In genomic region chr18:62625019-62625418, GRCh38 we compare ENCODE assay signal across 18 cellular contexts.
A peak's percentile ranks its signal among the peaks of the same experiment; 100 is the strongest.
DNase-seq lines count a peak whose midpoint lies in the region; ATAC-seq and TF ChIP-seq lines count a peak whose summit lies in the region.
"Had no signal": no experiment of that assay in that cellular context is flagged by ENCODE, and none has a peak within 500 bp of the region (broad histone marks: within the 10 kb centered on the region; RNA-seq: fewer than 3 reads in every experiment).

No MANE protein-coding gene starts in this region.

- DNase-seq in AG08395 (ENCODE audit: low spot score) (peak; percentile 53), M059J (ENCODE audit: low read depth) (peak; percentile 20), heart left ventricle (peak in 4 of 5 donors; percentile 32 to 55 (median 49)), gastrocnemius medialis (no peak), WERI-Rb-1 (no peak), SW480 (ENCODE audit: low spot score) (no peak)
- DNase-seq in activated CD4-positive, alpha-beta T cell treated with anti-CD3 and anti-CD28 coated beads for 36 hours, result no peak
- DNase-seq in activated CD4-positive, alpha-beta T cell treated with anti-CD3 and anti-CD28 coated beads, Interleukin-2, amount 10 ng/mL, durations not matched to agents 24 days and 14 days, result no peak
- DNase-seq: activated CD4-positive, alpha-beta T cell treated with anti-CD3 and anti-CD28 coated beads, Interleukin-2, amount 10 ng/mL, durations not matched to agents 7 days and 5 days; activated naive CD4-positive, alpha-beta T cell treated with anti-CD3 and anti-CD28 coated beads for 36 hours; activated T-cell treated with anti-CD3 and anti-CD28 coated beads for 4 hours; cortex of kidney; esophagus squamous epithelium; NCI-H2081; NCI-H526; stimulated activated naive B cell treated with anti-CD40 and anti-IgM and Interleukin-4, amounts not matched to agents 10 μg/mL and 1 μg/mL and 100 μg/mL, for 72 hours had no signal

- intact Hi-C loops in heart left ventricle (cut with DNase I) (loop anchor here in 1 of 10 donors (10.0 kb wide), 1 partner anchor 90 kb away; the partner anchor contains the start of gene PHLPP1), gastrocnemius medialis (cut with DNase I; ENCODE audit: low total_unique reads) (no loop called here)
- intact Hi-C loops in activated CD4-positive, alpha-beta T cell treated with anti-CD3 and anti-CD28 coated beads for 36 hours (cut with DNase I, micrococcal nuclease), result no loop called here
- intact Hi-C loops in activated CD4-positive, alpha-beta T cell treated with anti-CD3 and anti-CD28 coated beads, Interleukin-2, amount 10 ng/mL, durations not matched to agents 24 days and 14 days (cut with micrococcal nuclease), result no loop called here

- H3K4me3 ChIP-seq in heart left ventricle, result no peak overlapping the region
- H3K4me3 ChIP-seq in gastrocnemius medialis, result no peak overlapping the region
- H3K4me3 ChIP-seq in WERI-Rb-1 (ENCODE audit: low read depth, low read length), result no peak overlapping the region
- H3K4me3 ChIP-seq: esophagus squamous epithelium had no signal

- TF ChIP-seq POLR2A in heart left ventricle (IDR thresholded peaks at IDR 0.05) (no peak), gastrocnemius medialis (IDR thresholded peaks at IDR 0.05) (no peak)

- no peaks in the 10 kb centered on the region for H3K27me3 ChIP-seq in heart left ventricle
- no peaks in the 10 kb centered on the region for H3K27me3 ChIP-seq in gastrocnemius medialis
- no peaks in the 10 kb centered on the region for H3K27me3 ChIP-seq in WERI-Rb-1 (ENCODE audit: insufficient read depth, low read depth, severe bottlenecking)
- H3K27me3 ChIP-seq: esophagus squamous epithelium had no signal

- H3K9me3 ChIP-seq in heart left ventricle, result peaks cover 0 to 5% (median 0%) of the 10 kb centered on the region in 12 donors
- no peaks in the 10 kb centered on the region for H3K9me3 ChIP-seq in gastrocnemius medialis
- H3K9me3 ChIP-seq in WERI-Rb-1 (ENCODE audit: severe bottlenecking), result no peaks in the 10 kb centered on the region
- H3K9me3 ChIP-seq: esophagus squamous epithelium had no signal

- no peaks in the 10 kb centered on the region for H3K36me3 ChIP-seq in heart left ventricle
- H3K36me3 ChIP-seq in gastrocnemius medialis, result no peaks in the 10 kb centered on the region
- H3K36me3 ChIP-seq in WERI-Rb-1, result no peaks in the 10 kb centered on the region
- H3K36me3 ChIP-seq: esophagus squamous epithelium had no signal

- no peak overlapping the region for H3K27ac Mint-ChIP-seq in activated CD4-positive, alpha-beta T cell treated with anti-CD3 and anti-CD28 coated beads for 36 hours
- no peak overlapping the region for H3K27ac Mint-ChIP-seq in activated CD4-positive, alpha-beta T cell treated with anti-CD3 and anti-CD28 coated beads, Interleukin-2, amount 10 ng/mL, durations not matched to agents 24 days and 14 days
- H3K27ac Mint-ChIP-seq: activated CD4-positive, alpha-beta T cell treated with anti-CD3 and anti-CD28 coated beads, Interleukin-2, amount 10 ng/mL, durations not matched to agents 7 days and 5 days; activated naive CD4-positive, alpha-beta T cell treated with anti-CD3 and anti-CD28 coated beads for 36 hours; stimulated activated naive B cell treated with anti-CD40 and anti-IgM and Interleukin-4, amounts not matched to agents 10 μg/mL and 1 μg/mL and 100 μg/mL, for 72 hours had no signal

- ATAC-seq in heart left ventricle (peak; percentile 66 to 88 (median 82)), gastrocnemius medialis (peak; percentile 39 to 60)
- ATAC-seq in activated CD4-positive, alpha-beta T cell treated with anti-CD3 and anti-CD28 coated beads for 36 hours, result no peak
- ATAC-seq: HepG2; stimulated activated naive B cell treated with anti-CD40 and anti-IgM and Interleukin-4, amounts not matched to agents 10 μg/mL and 1 μg/mL and 100 μg/mL, for 72 hours had no signal

- 37 to 52% (median 40%) methylated on average over 5 of the region's 5 CpGs for WGBS in heart left ventricle, 4 donors

- in situ Hi-C loops in gastrocnemius medialis (cut with MboI; ENCODE audit: low sequenced_read_pairs in 4 of 4), result no loop called here

- H3K4me1 ChIP-seq in heart left ventricle, result peaks cover 0 to 28% (median 11%) of the 10 kb centered on the region in 12 donors
- peaks cover 0 to 4% of the 10 kb centered on the region in 2 donors for H3K4me1 ChIP-seq in gastrocnemius medialis
- H3K4me1 ChIP-seq: parathyroid adenoma had no signal

- CTCF ChIA-PET in activated CD4-positive, alpha-beta T cell treated with anti-CD3 and anti-CD28 coated beads for 36 hours (lab: Charles Lee), result interaction anchor here (1.4 kb wide), 1 partner anchor 200 kb away, joined by 5 read pairs; no protein-coding TSS in a partner anchor

- no peaks in the 10 kb centered on the region for H3K4me1 Mint-ChIP-seq in activated CD4-positive, alpha-beta T cell treated with anti-CD3 and anti-CD28 coated beads for 36 hours
- H3K4me1 Mint-ChIP-seq in activated CD4-positive, alpha-beta T cell treated with anti-CD3 and anti-CD28 coated beads, Interleukin-2, amount 10 ng/mL, durations not matched to agents 24 days and 14 days, result no peaks in the 10 kb centered on the region
- H3K4me1 Mint-ChIP-seq: activated CD4-positive, alpha-beta T cell treated with anti-CD3 and anti-CD28 coated beads, Interleukin-2, amount 10 ng/mL, durations not matched to agents 7 days and 5 days; stimulated activated naive B cell treated with anti-CD40 and anti-IgM and Interleukin-4, amounts not matched to agents 10 μg/mL and 1 μg/mL and 100 μg/mL, for 72 hours had no signal

- no peak overlapping the region for H3K4me3 Mint-ChIP-seq in activated CD4-positive, alpha-beta T cell treated with anti-CD3 and anti-CD28 coated beads for 36 hours
- H3K4me3 Mint-ChIP-seq in activated CD4-positive, alpha-beta T cell treated with anti-CD3 and anti-CD28 coated beads, Interleukin-2, amount 10 ng/mL, durations not matched to agents 24 days and 14 days, result no peak overlapping the region
- H3K4me3 Mint-ChIP-seq: activated CD4-positive, alpha-beta T cell treated with anti-CD3 and anti-CD28 coated beads, Interleukin-2, amount 10 ng/mL, durations not matched to agents 7 days and 5 days; activated naive CD4-positive, alpha-beta T cell treated with anti-CD3 and anti-CD28 coated beads for 36 hours; stimulated activated naive B cell treated with anti-CD40 and anti-IgM and Interleukin-4, amounts not matched to agents 10 μg/mL and 1 μg/mL and 100 μg/mL, for 72 hours had no signal

- H3K27ac ChIP-seq in heart left ventricle, result peak overlapping the region in 11 of 12 donors; percentile 3 to 84 (median 76)
- no peak overlapping the region for H3K27ac ChIP-seq in gastrocnemius medialis
- H3K27ac ChIP-seq in WERI-Rb-1, result no peak overlapping the region
- H3K27ac ChIP-seq: parathyroid adenoma had no signal

- H3K27me3 Mint-ChIP-seq in activated CD4-positive, alpha-beta T cell treated with anti-CD3 and anti-CD28 coated beads for 36 hours, result no peaks in the 10 kb centered on the region
- peaks cover 4% of the 10 kb centered on the region for H3K27me3 Mint-ChIP-seq in activated CD4-positive, alpha-beta T cell treated with anti-CD3 and anti-CD28 coated beads, Interleukin-2, amount 10 ng/mL, durations not matched to agents 24 days and 14 days
- H3K27me3 Mint-ChIP-seq: stimulated activated naive B cell treated with anti-CD40 and anti-IgM and Interleukin-4, amounts not matched to agents 10 μg/mL and 1 μg/mL and 100 μg/mL, for 72 hours had no signal

- POLR2A ChIA-PET in activated CD4-positive, alpha-beta T cell treated with anti-CD3 and anti-CD28 coated beads for 36 hours (lab: Charles Lee), result no interaction called here

- no peaks in the 10 kb centered on the region for H3K9me3 Mint-ChIP-seq in activated CD4-positive, alpha-beta T cell treated with anti-CD3 and anti-CD28 coated beads for 36 hours (ENCODE audit: low read depth)
- no peaks in the 10 kb centered on the region for H3K9me3 Mint-ChIP-seq in activated CD4-positive, alpha-beta T cell treated with anti-CD3 and anti-CD28 coated beads, Interleukin-2, amount 10 ng/mL, durations not matched to agents 24 days and 14 days
- H3K9me3 Mint-ChIP-seq: activated CD4-positive, alpha-beta T cell treated with anti-CD3 and anti-CD28 coated beads, Interleukin-2, amount 10 ng/mL, durations not matched to agents 7 days and 5 days; activated naive CD4-positive, alpha-beta T cell treated with anti-CD3 and anti-CD28 coated beads for 36 hours; stimulated activated naive B cell treated with anti-CD40 and anti-IgM and Interleukin-4, amounts not matched to agents 10 μg/mL and 1 μg/mL and 100 μg/mL, for 72 hours had no signal

- no peaks in the 10 kb centered on the region for H3K36me3 Mint-ChIP-seq in activated CD4-positive, alpha-beta T cell treated with anti-CD3 and anti-CD28 coated beads for 36 hours (ENCODE audit: low read depth)
- H3K36me3 Mint-ChIP-seq in activated CD4-positive, alpha-beta T cell treated with anti-CD3 and anti-CD28 coated beads, Interleukin-2, amount 10 ng/mL, durations not matched to agents 24 days and 14 days (ENCODE audit: low read depth), result no peaks in the 10 kb centered on the region
- H3K36me3 Mint-ChIP-seq: stimulated activated naive B cell treated with anti-CD40 and anti-IgM and Interleukin-4, amounts not matched to agents 10 μg/mL and 1 μg/mL and 100 μg/mL, for 72 hours had no signal

- no peak for TF ChIP-seq CTCF in heart left ventricle (IDR thresholded peaks at IDR 0.05)
- no peak for TF ChIP-seq CTCF in gastrocnemius medialis (IDR thresholded peaks at IDR 0.05 in 4 of 5, conservative IDR thresholded peaks at IDR 0.05 in 1 of 5)
- TF ChIP-seq CTCF in WERI-Rb-1 (IDR thresholded peaks at IDR 0.05; ENCODE audit: low read depth, low read length), result no peak

Comparison
In these comparisons a context has a peak if more than half of its experiments do, and no peak if none do; other contexts are left out.
1. DNase-seq: peak in AG08395 (single experiment), M059J (single experiment) and heart left ventricle (4 of 5); none in gastrocnemius medialis (0 of 2), activated CD4-positive, alpha-beta T cell treated with anti-CD3 and anti-CD28 coated beads for 36 hours (single experiment), activated CD4-positive, alpha-beta T cell treated with anti-CD3 and anti-CD28 coated beads, Interleukin-2, amount 10 ng/mL, durations not matched to agents 24 days and 14 days (single experiment), WERI-Rb-1 (single experiment) and SW480 (single experiment).
2. H3K27ac ChIP-seq: peak in heart left ventricle (11 of 12); none in gastrocnemius medialis (0 of 4) and WERI-Rb-1 (single experiment).